In the genomic region with DNA sequence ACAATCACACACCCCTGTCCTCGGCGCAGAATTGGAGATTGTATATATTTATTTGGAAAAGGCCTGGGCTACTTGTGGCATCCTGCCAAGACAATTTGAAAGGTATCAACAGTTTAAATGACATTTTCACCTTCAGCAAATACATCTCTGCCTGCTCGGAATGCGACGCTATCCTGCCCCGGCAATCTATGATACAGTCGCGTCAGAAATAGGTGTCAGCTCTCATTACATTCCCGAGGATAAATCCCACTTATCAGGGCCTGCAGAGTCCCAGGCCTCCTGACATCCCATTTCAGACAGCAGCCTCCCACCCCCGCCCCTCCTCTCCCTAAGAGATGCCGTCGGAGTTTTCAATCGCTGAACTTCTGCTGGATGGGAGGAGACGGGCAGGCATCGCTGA, we compare ENCODE assay signal across 37 cellular contexts.
"Had no signal": no experiment of that assay in that cellular context is flagged by ENCODE, and none has a peak within 500 bp of the region (broad histone marks: within the 10 kb centered on the region; RNA-seq: fewer than 3 reads in every experiment).

No MANE protein-coding gene starts in this region.

- H3K36me3 ChIP-seq: brain microvascular endothelial cell, Peyer's patch had no signal

- H3K4me3 ChIP-seq: Peyer's patch had no signal

- H3K4me2 ChIP-seq: KMS-11 had no signal

- H3K27me3 ChIP-seq: brain microvascular endothelial cell, Peyer's patch had no signal

- H3K9ac ChIP-seq: KMS-11 had no signal

- DNase-seq: activated B cell treated with CpG ODN at 0.5 μM for 24 hours; activated CD4-positive, alpha-beta memory T cell treated with anti-CD3 and anti-CD28 coated beads for 36 hours; activated CD4-positive, alpha-beta T cell treated with anti-CD3 and anti-CD28 coated beads for 4 hours; activated CD4-positive, alpha-beta T cell treated with anti-CD3 and anti-CD28 coated beads, Interleukin-2, amount 50 U/mL, for 1 hour; activated CD4-positive, CD25-positive, alpha-beta regulatory T cell treated with anti-CD3 and anti-CD28 coated beads, Interleukin-2, amount 50 U/mL, for 72 hours; activated CD8-positive, alpha-beta memory T cell treated with anti-CD3 and anti-CD28 coated beads, Interleukin-2, amount 50 U/mL, for 4 hours; activated naive CD4-positive, alpha-beta T cell; activated naive CD4-positive, alpha-beta T cell treated with anti-CD3 and anti-CD28 coated beads, Interleukin-2, amount 50 U/mL, for 16 hours; activated naive CD8-positive, alpha-beta T cell treated with anti-CD3 and anti-CD28 coated beads for 36 hours; activated T-cell treated with anti-CD3 and anti-CD28 coated beads for 4 hours; activated T-cell treated with anti-CD3 and anti-CD28 coated beads, Interleukin-2, amount 50 U/mL, for 4 hours; amniotic stem cell; aorta; brain microvascular endothelial cell; central memory CD4-positive, alpha-beta T cell; MM.1S; MV-4-11; NCI-H1092; NCI-H146; NCI-H187; NCI-H2029 treated with DMSO at 0.1 percent for 48 hours; NCI-H2107; NCI-H226; NCI-H510A; NCI-H526; NCI-H82; NK-92 treated with Interleukin-12 subunit alpha and Interleukin-12 subunit beta, amount 100 ng/mL, for 24 hours; PC-3; Peyer's patch; SIG-M5; SW 1271; T-helper 1 cell; T-helper 2 cell; T-helper 9 cell had no signal

- H3K4me1 ChIP-seq: Peyer's patch had no signal

- H3K27ac ChIP-seq: brain microvascular endothelial cell, KMS-11, Peyer's patch, RWPE1, VCaP had no signal
